ENCODE assay signal across 11 cellular contexts in genomic region chr5:176359658-176360057, GRCh38. TPM values are rescaled to one million over a fixed set of nuclear protein-coding genes. Genes with fewer than 3 reads are reported as not detected.
DNase-seq lines count a peak whose midpoint lies in the region; ATAC-seq, FAIRE-seq and TF ChIP-seq lines count a peak whose summit lies in the region.
"Had no signal": no experiment of that assay in that cellular context is flagged by ENCODE, and none has a peak within 500 bp of the region (broad histone marks: within the 10 kb centered on the region; RNA-seq: fewer than 3 reads in every experiment).

No MANE protein-coding gene starts in this region.

- in situ Hi-C loops in ACHN (cut with HindIII; ENCODE audit: low pct_ligation_motif_present, low pct_unique_long_range_greater_than_20kb, low sequenced_read_pairs) = no loop called here

- no peaks in the 10 kb centered on the region for H3K9me3 Mint-ChIP-seq in stimulated activated naive CD8-positive, alpha-beta T cell treated with anti-CD3 and anti-CD28 coated beads, Interleukin-15, Interleukin-2, amounts not matched to agents 100 ng/mL and 50 ng/mL, for 24 hours
- no peaks in the 10 kb centered on the region for H3K9me3 Mint-ChIP-seq in activated CD4-positive, alpha-beta memory T cell treated with anti-CD3 and anti-CD28 coated beads, Interleukin-2, amount 10 ng/mL, durations not matched to agents 7 days and 5 days

- DNase-seq in stimulated activated naive CD8-positive, alpha-beta T cell treated with anti-CD3 and anti-CD28 coated beads, Interleukin-15, Interleukin-2, amounts not matched to agents 100 U/mL and 50 U/mL, for 24 hours = no peak
- DNase-seq in activated CD4-positive, alpha-beta memory T cell treated with anti-CD3 and anti-CD28 coated beads, Interleukin-2, amount 10 ng/mL, durations not matched to agents 7 days and 5 days = no peak
- DNase-seq in foreskin keratinocyte = peak; percentile 45 to 57
- no peak for DNase-seq in ACHN
- DNase-seq in D721Med (ENCODE audit: insufficient read length, low spot score) = no peak
- DNase-seq: NCI-H446; stimulated activated CD4-positive, alpha-beta T cell treated with anti-CD3 and anti-CD28 coated beads, Interleukin-2, amount 100 ng/mL, for 48 hours had no signal

- H3K27ac ChIP-seq in foreskin keratinocyte = no peak overlapping the region
- H3K27ac ChIP-seq: tibial nerve had no signal

- CTCF ChIA-PET in activated CD4-positive, alpha-beta memory T cell treated with anti-CD3 and anti-CD28 coated beads, Interleukin-2, amount 10 ng/mL, durations not matched to agents 7 days and 5 days (lab: Charles Lee) = interaction anchor here (0.6 to 1.5 kb wide), 3 partner anchors 8 to 88 kb away, joined by 3 to 5 read pairs (median 3); no protein-coding TSS in a partner anchor

- ATAC-seq in stimulated activated naive CD8-positive, alpha-beta T cell treated with anti-CD3 and anti-CD28 coated beads, Interleukin-15, Interleukin-2, amounts not matched to agents 100 U/mL and 50 U/mL, for 24 hours = no peak
- ATAC-seq in foreskin keratinocyte = peak; percentile 58
- no peak for ATAC-seq in GM19395 (IDR thresholded peaks at IDR 0.05; ENCODE audit: unreplicated experiment)
- ATAC-seq in GM19463 (IDR thresholded peaks at IDR 0.05; ENCODE audit: unreplicated experiment) = no peak

- FAIRE-seq in D721Med (lab: Jason Lieb, UNC) = no peak

- H3K4me1 ChIP-seq in foreskin keratinocyte = peaks cover 10% of the 10 kb centered on the region

- H3K27ac Mint-ChIP-seq in stimulated activated naive CD8-positive, alpha-beta T cell treated with anti-CD3 and anti-CD28 coated beads, Interleukin-15, Interleukin-2, amounts not matched to agents 100 ng/mL and 50 ng/mL, for 24 hours = peak overlapping the region; percentile 59
- peak overlapping the region; percentile 58 for H3K27ac Mint-ChIP-seq in activated CD4-positive, alpha-beta memory T cell treated with anti-CD3 and anti-CD28 coated beads, Interleukin-2, amount 10 ng/mL, durations not matched to agents 7 days and 5 days

- no peak for TF ChIP-seq CTCF in foreskin keratinocyte (conservative IDR thresholded peaks at IDR 0.05)
- TF ChIP-seq CTCF in D721Med (IDR thresholded peaks at IDR 0.05; ENCODE audit: insufficient read depth, missing control alignments) = no peak

- peaks cover 33% of the 10 kb centered on the region for H3K4me1 Mint-ChIP-seq in stimulated activated naive CD8-positive, alpha-beta T cell treated with anti-CD3 and anti-CD28 coated beads, Interleukin-15, Interleukin-2, amounts not matched to agents 100 ng/mL and 50 ng/mL, for 24 hours (ENCODE audit: low read depth)
- H3K4me1 Mint-ChIP-seq in activated CD4-positive, alpha-beta memory T cell treated with anti-CD3 and anti-CD28 coated beads, Interleukin-2, amount 10 ng/mL, durations not matched to agents 7 days and 5 days = peaks cover 35% of the 10 kb centered on the region

- peaks cover 25% of the 10 kb centered on the region for H3K36me3 Mint-ChIP-seq in stimulated activated naive CD8-positive, alpha-beta T cell treated with anti-CD3 and anti-CD28 coated beads, Interleukin-15, Interleukin-2, amounts not matched to agents 100 ng/mL and 50 ng/mL, for 24 hours (ENCODE audit: low read depth)
- H3K36me3 Mint-ChIP-seq in activated CD4-positive, alpha-beta memory T cell treated with anti-CD3 and anti-CD28 coated beads, Interleukin-2, amount 10 ng/mL, durations not matched to agents 7 days and 5 days (ENCODE audit: low read depth) = peaks cover 33% of the 10 kb centered on the region

- no peaks in the 10 kb centered on the region for H3K27me3 Mint-ChIP-seq in stimulated activated naive CD8-positive, alpha-beta T cell treated with anti-CD3 and anti-CD28 coated beads, Interleukin-15, Interleukin-2, amounts not matched to agents 100 ng/mL and 50 ng/mL, for 24 hours
- H3K27me3 Mint-ChIP-seq in activated CD4-positive, alpha-beta memory T cell treated with anti-CD3 and anti-CD28 coated beads, Interleukin-2, amount 10 ng/mL, durations not matched to agents 7 days and 5 days = no peaks in the 10 kb centered on the region

- POLR2A ChIA-PET in activated CD4-positive, alpha-beta memory T cell treated with anti-CD3 and anti-CD28 coated beads, Interleukin-2, amount 10 ng/mL, durations not matched to agents 7 days and 5 days (lab: Charles Lee) = interaction anchor here (1.5 to 4.0 kb wide), 3 partner anchors 10 to 89 kb away, joined by 5 to 62 read pairs (median 7); partner anchors contain the start of genes FAF2, HIGD2A and NOP16

- H3K27me3 ChIP-seq in foreskin keratinocyte = no peaks in the 10 kb centered on the region
- H3K27me3 ChIP-seq: tibial nerve had no signal

- peak overlapping the region; percentile 80 for H3K4me3 Mint-ChIP-seq in stimulated activated naive CD8-positive, alpha-beta T cell treated with anti-CD3 and anti-CD28 coated beads, Interleukin-15, Interleukin-2, amounts not matched to agents 100 ng/mL and 50 ng/mL, for 24 hours
- H3K4me3 Mint-ChIP-seq in activated CD4-positive, alpha-beta memory T cell treated with anti-CD3 and anti-CD28 coated beads, Interleukin-2, amount 10 ng/mL, durations not matched to agents 7 days and 5 days = peak overlapping the region; percentile 61

RNA-seq across cellular contexts. Expression of gene KIAA1191, which starts 1.9 kb away (rescaled TPM):
- total RNA-seq in activated CD4-positive, alpha-beta memory T cell treated with anti-CD3 and anti-CD28 coated beads, Interleukin-2, amount 10 ng/mL, durations not matched to agents 7 days and 5 days = 10 to 100 TPM; 50.5 to 54.5 TPM
- 87.1 and 87.5 TPM in 2 replicates for total RNA-seq in foreskin keratinocyte
- 54.2 and 60.1 TPM in 2 replicates for polyA plus RNA-seq in foreskin keratinocyte

RNA-seq across cellular contexts. Expression of gene ARL10, which starts 5.6 kb away (rescaled TPM):
- total RNA-seq in activated CD4-positive, alpha-beta memory T cell treated with anti-CD3 and anti-CD28 coated beads, Interleukin-2, amount 10 ng/mL, durations not matched to agents 7 days and 5 days = 1 to 10 TPM; 6.5 TPM
- 4.2 and 5.2 TPM in 2 replicates for total RNA-seq in foreskin keratinocyte
- polyA plus RNA-seq in foreskin keratinocyte = 1.4 and 1.5 TPM in 2 replicates

RNA-seq across cellular contexts. Expression of gene NOP16, which starts 28.7 kb away (rescaled TPM):
- total RNA-seq in activated CD4-positive, alpha-beta memory T cell treated with anti-CD3 and anti-CD28 coated beads, Interleukin-2, amount 10 ng/mL, durations not matched to agents 7 days and 5 days = 10 to 100 TPM; 24.2 to 24.7 TPM
- 82.1 and 91.0 TPM in 2 replicates for total RNA-seq in foreskin keratinocyte
- polyA plus RNA-seq in foreskin keratinocyte = 108 and 120 TPM in 2 replicates

RNA-seq across cellular contexts. Expression of gene HIGD2A, which starts 28.9 kb away (rescaled TPM):
- 100 to 1,000 TPM; 142 to 147 TPM for total RNA-seq in activated CD4-positive, alpha-beta memory T cell treated with anti-CD3 and anti-CD28 coated beads, Interleukin-2, amount 10 ng/mL, durations not matched to agents 7 days and 5 days
- total RNA-seq in foreskin keratinocyte = 80.1 and 95.8 TPM in 2 replicates
- 172 and 175 TPM in 2 replicates for polyA plus RNA-seq in foreskin keratinocyte

RNA-seq across cellular contexts. Expression of gene CLTB, which starts 56.7 kb away (rescaled TPM):
- 10 to 100 TPM; 56.2 to 57.2 TPM for total RNA-seq in activated CD4-positive, alpha-beta memory T cell treated with anti-CD3 and anti-CD28 coated beads, Interleukin-2, amount 10 ng/mL, durations not matched to agents 7 days and 5 days
- total RNA-seq in foreskin keratinocyte = 451 and 458 TPM in 2 replicates
- polyA plus RNA-seq in foreskin keratinocyte = 612 and 644 TPM in 2 replicates

Comparison
In these comparisons a context has a peak if more than half of its experiments do, and no peak if none do; other contexts are left out.
1. DNase-seq: peak in foreskin keratinocyte (2 of 2); none in stimulated activated naive CD8-positive, alpha-beta T cell treated with anti-CD3 and anti-CD28 coated beads, Interleukin-15, Interleukin-2, amounts not matched to agents 100 U/mL and 50 U/mL, for 24 hours (single experiment), activated CD4-positive, alpha-beta memory T cell treated with anti-CD3 and anti-CD28 coated beads, Interleukin-2, amount 10 ng/mL, durations not matched to agents 7 days and 5 days (single experiment), ACHN (single experiment) and D721Med (single experiment).